16 cellular contexts compared by ENCODE assay signal in the genomic region with DNA sequence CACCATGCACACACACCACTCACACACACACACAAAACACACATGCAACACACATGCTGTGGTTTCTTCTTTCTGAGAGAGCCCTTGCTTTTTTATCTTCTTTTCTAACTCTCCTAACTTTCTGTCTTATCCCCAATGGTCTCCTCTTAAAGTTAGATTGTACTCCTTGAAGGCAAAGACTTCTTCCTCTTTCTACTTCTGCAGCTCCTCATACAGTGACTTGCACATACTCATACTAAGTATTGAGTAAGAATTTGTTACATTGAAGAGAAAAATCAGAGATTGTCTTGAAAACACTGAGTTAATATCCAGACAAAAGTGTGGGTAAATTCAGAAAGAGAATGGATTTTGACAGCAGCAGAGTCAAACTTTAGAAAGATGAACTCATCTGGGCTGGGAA.
"Had no signal": no experiment of that assay in that cellular context is flagged by ENCODE, and none has a peak within 500 bp of the region (broad histone marks: within the 10 kb centered on the region; RNA-seq: fewer than 3 reads in every experiment).

No MANE protein-coding gene starts in this region.

- H3K4me3 ChIP-seq: gastroesophageal sphincter, left ventricle myocardium inferior, sigmoid colon had no signal

- H3K9me3 ChIP-seq: gastroesophageal sphincter, left ventricle myocardium inferior, sigmoid colon had no signal

- ATAC-seq: activated T-helper 17 cell treated with anti-CD3 and anti-CD28 coated beads, Interleukin-2, amount 50 U/mL, for 72 hours had no signal

- H3K27ac ChIP-seq: epithelial cell of prostate, gastroesophageal sphincter, left ventricle myocardium inferior, sigmoid colon had no signal

- H3K27me3 ChIP-seq: gastroesophageal sphincter, sigmoid colon had no signal

- DNase-seq: activated B cell treated with CpG ODN at 0.5 μM for 24 hours; activated CD4-positive, alpha-beta T cell treated with anti-CD3 and anti-CD28 coated beads, Interleukin-2, amount 10 ng/mL, durations not matched to agents 24 days and 14 days; activated CD8-positive, alpha-beta memory T cell treated with anti-CD3 and anti-CD28 coated beads for 24 hours; activated naive CD4-positive, alpha-beta T cell treated with anti-CD3 and anti-CD28 coated beads, Interleukin-2, amount 50 U/mL, for 16 hours; activated T-cell treated with anti-CD3 and anti-CD28 coated beads for 4 hours; amygdala; cortex of kidney; effector memory CD4-positive, alpha-beta T cell; left ventricle myocardium inferior; sigmoid colon; stimulated activated CD4-positive, alpha-beta T cell treated with anti-CD3 and anti-CD28 coated beads, Interleukin-2, amount 100 ng/mL, for 24 hours; stimulated activated naive CD4-positive, alpha-beta T cell; substantia nigra had no signal

- H3K36me3 ChIP-seq: gastroesophageal sphincter, left ventricle myocardium inferior, sigmoid colon had no signal
